ENCODE assay signal across 8 cellular contexts in genomic region chr2:239927424-239927981, GRCh38.
DNase-seq lines count a peak whose midpoint lies in the region; ATAC-seq and TF ChIP-seq lines count a peak whose summit lies in the region.

No MANE protein-coding gene starts in this region.

- H3K9me2 ChIP-seq in hepatocyte (replicated peaks; ENCODE audit: insufficient read depth): no peaks in the 10 kb centered on the region

- WGBS in hepatocyte (ENCODE audit: low lambda C conversion rate, missing lambda C conversion rate): 71% methylated on average over 12 of the region's 12 CpGs

- H3K4me2 ChIP-seq in hepatocyte: no peak overlapping the region

- ATAC-seq in HG03571 (IDR thresholded peaks at IDR 0.05; ENCODE audit: unreplicated experiment): no peak
- no peak for ATAC-seq in HG02973 (IDR thresholded peaks at IDR 0.05; ENCODE audit: unreplicated experiment)
- no peak for ATAC-seq in HG03025 (IDR thresholded peaks at IDR 0.05; ENCODE audit: low FRiP score, unreplicated experiment)

- H3K9me3 ChIP-seq in hepatocyte (ENCODE audit: low read depth): no peaks in the 10 kb centered on the region

- no peak overlapping the region for H3K4me3 ChIP-seq in hepatocyte

- no peaks in the 10 kb centered on the region for H3K27me3 ChIP-seq in hepatocyte

- no peaks in the 10 kb centered on the region for H3K36me3 ChIP-seq in hepatocyte (replicated peaks; ENCODE audit: insufficient read depth, low read depth)

- H3K79me2 ChIP-seq in hepatocyte: no peaks in the 10 kb centered on the region

- no peaks in the 10 kb centered on the region for H4K20me1 ChIP-seq in hepatocyte (ENCODE audit: insufficient read depth, poor library complexity, severe bottlenecking)

- no peak overlapping the region for H3K27ac ChIP-seq in hepatocyte

- no peaks in the 10 kb centered on the region for H3K4me1 ChIP-seq in hepatocyte (ENCODE audit: insufficient read depth)

- H2AFZ ChIP-seq in hepatocyte: no peak overlapping the region

- DNase-seq in ELR (ENCODE audit: low read depth): peak; percentile 95
- DNase-seq in SIG-M5 treated with dmso at 0.1 percent for 504 hours (lab: John Stamatoyannopoulos, UW; ENCODE audit: unreplicated experiment): peak; percentile 76
- DNase-seq in activated effector memory CD4-positive, alpha-beta T cell treated with Interleukin-2 at 50 U/mL for 16 hours: peak; percentile 61
- peak; percentile 40 for DNase-seq in hepatocyte (ENCODE audit: low spot score)
- DNase-seq in stimulated activated CD4-positive, alpha-beta T cell treated with anti-CD3 and anti-CD28 coated beads, Interleukin-4, amount 100 ng/mL, for 24 hours: peak; percentile 80

- no peak for TF ChIP-seq CTCF in hepatocyte (IDR thresholded peaks at IDR 0.05; ENCODE audit: poor library complexity)

Comparison
In these comparisons a context has a peak if more than half of its experiments do, and no peak if none do; other contexts are left out.
1. DNase-seq: peak in every context shown above with its lines; median percentile 95 in ELR; 80 in stimulated activated CD4-positive, alpha-beta T cell treated with anti-CD3 and anti-CD28 coated beads, Interleukin-4, amount 100 ng/mL, for 24 hours; 76 in SIG-M5 treated with dmso at 0.1 percent for 504 hours; 61 in activated effector memory CD4-positive, alpha-beta T cell treated with Interleukin-2 at 50 U/mL for 16 hours; 40 in hepatocyte.